Comparison of ENCODE assay signal across 1 cellular context in genomic region chr4:128600996-128601857, GRCh38.
TF ChIP-seq lines count a peak whose summit lies in the region.

No MANE protein-coding gene starts in this region.

TF ChIP-seq in HepG2, 621 proteins besides CTCF, POLR2A, EP300 and RAD21 (continued from another document and continues in another):
- TF ChIP-seq THRA (CRISPR knock-in tag; IDR thresholded peaks at IDR 0.05; ENCODE audit: borderline replicate concordance) (0 out of 2 replicates have a peak, but pooled peaks have one; percentile 24), SNAPC2 (CRISPR knock-in tag; IDR thresholded peaks at IDR 0.05) (no peak), ZNF510 (CRISPR knock-in tag; IDR thresholded peaks at IDR 0.05; ENCODE audit: low read depth) (no peak), POLR2AphosphoS5 (IDR thresholded peaks at IDR 0.05; ENCODE audit: low read depth, low read length) (no peak), PHF20 (CRISPR knock-in tag; IDR thresholded peaks at IDR 0.05) (peak; percentile 43; the same call in 1 of the 2 replicates), ZNF142 (CRISPR knock-in tag; IDR thresholded peaks at IDR 0.05) (no peak), ZNF350 (CRISPR knock-in tag; IDR thresholded peaks at IDR 0.05; ENCODE audit: borderline replicate concordance, low read depth) (peak; percentile 78; the same call in 1 of the 2 replicates), KLF15 (CRISPR knock-in tag; IDR thresholded peaks at IDR 0.05; ENCODE audit: borderline replicate concordance) (no peak), SRSF1 (optimal IDR thresholded peaks at IDR 0.05; ENCODE audit: low read depth, low read length) (no peak), ELF1 (CRISPR knock-in tag; IDR thresholded peaks at IDR 0.05) (peak; percentile 37; the same call in 1 of the 2 replicates), PCBP1 (IDR thresholded peaks at IDR 0.05; ENCODE audit: borderline replicate concordance, low read depth, low read length) (no peak), THAP8 (CRISPR knock-in tag; IDR thresholded peaks at IDR 0.05; ENCODE audit: borderline replicate concordance) (no peak), NCOA1 (CRISPR knock-in tag; IDR thresholded peaks at IDR 0.05) (no peak), DRAP1 (CRISPR knock-in tag; IDR thresholded peaks at IDR 0.05) (peak; percentile 59; the same call in 1 of the 2 replicates), NR2F1 (CRISPR knock-in tag; IDR thresholded peaks at IDR 0.05) (peak; percentile 64 to 77), ELF3 (CRISPR knock-in tag; IDR thresholded peaks at IDR 0.05) (peak; percentile 51), SAFB2 (CRISPR knock-in tag; IDR thresholded peaks at IDR 0.05; ENCODE audit: borderline replicate concordance, low read depth) (no peak), ZMYM2 (CRISPR knock-in tag; IDR thresholded peaks at IDR 0.05) (no peak), TFE3 (CRISPR knock-in tag; IDR thresholded peaks at IDR 0.05) (0 out of 2 replicates have a peak, but pooled peaks have one; percentile 5), ARID3A (IDR thresholded peaks at IDR 0.05; ENCODE audit: low read depth, low read length) (peak; percentile 37; the same call in 1 of the 2 replicates), JUN (CRISPR knock-in tag; IDR thresholded peaks at IDR 0.05) (peak; percentile 88), ATF2 (CRISPR knock-in tag; IDR thresholded peaks at IDR 0.05) (no peak), ZNF691 (CRISPR knock-in tag; IDR thresholded peaks at IDR 0.05; ENCODE audit: borderline replicate concordance, low read depth) (no peak; the same call in 1 of the 2 replicates), MIER3 (CRISPR knock-in tag; IDR thresholded peaks at IDR 0.05; ENCODE audit: borderline replicate concordance) (peak; percentile 79), ZNF75D (CRISPR knock-in tag; IDR thresholded peaks at IDR 0.05; ENCODE audit: borderline replicate concordance) (no peak), ZNF12 (CRISPR knock-in tag; IDR thresholded peaks at IDR 0.05) (peak; percentile 80), ZBTB21 (CRISPR knock-in tag; IDR thresholded peaks at IDR 0.05) (no peak), MYNN (CRISPR knock-in tag; IDR thresholded peaks at IDR 0.05; ENCODE audit: low read depth) (no peak), ZBTB2 (CRISPR knock-in tag; IDR thresholded peaks at IDR 0.05; ENCODE audit: low read depth) (no peak), RBM39 (IDR thresholded peaks at IDR 0.05; ENCODE audit: low read depth, low read length, poor library complexity, severe bottlenecking) (no peak), THAP7 (CRISPR knock-in tag; IDR thresholded peaks at IDR 0.05) (no peak), ZNF83 (CRISPR knock-in tag; IDR thresholded peaks at IDR 0.05; ENCODE audit: borderline replicate concordance) (no peak), ARID4A (CRISPR knock-in tag; IDR thresholded peaks at IDR 0.05; ENCODE audit: borderline replicate concordance) (peak; percentile 37; the same call in 1 of the 2 replicates)
